In the genomic region with DNA sequence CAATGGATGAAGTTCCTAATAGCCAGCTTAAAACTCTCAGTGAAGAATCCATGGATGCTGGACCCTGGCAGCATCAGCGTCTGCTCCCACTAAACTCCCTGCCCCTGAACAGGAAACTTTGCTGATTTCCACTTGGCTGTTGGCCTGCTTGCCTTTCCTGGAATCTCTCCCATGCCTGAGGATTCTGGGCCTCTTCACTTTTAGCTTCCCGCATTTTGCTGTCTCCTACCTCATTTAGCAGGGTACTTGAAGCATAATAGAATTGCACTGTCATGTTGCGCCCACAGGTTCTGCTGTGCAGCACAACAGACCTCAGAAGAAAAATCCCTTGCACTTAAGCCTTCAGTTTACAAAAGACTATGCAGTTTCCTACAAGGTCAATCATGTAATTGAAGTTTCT, we compare ENCODE assay signal across 21 cellular contexts.
"Had no signal": no experiment of that assay in that cellular context is flagged by ENCODE, and none has a peak within 500 bp of the region (broad histone marks: within the 10 kb centered on the region; RNA-seq: fewer than 3 reads in every experiment).

No MANE protein-coding gene starts in this region.

- H3K27ac ChIP-seq: ovary, psoas muscle, right atrium auricular region, spleen, suprapubic skin, tibial artery had no signal

- H3K9me3 ChIP-seq: ovary, psoas muscle, right atrium auricular region, spleen, suprapubic skin, tibial artery had no signal

- H3K27me3 ChIP-seq: ovary, right atrium auricular region, spleen, suprapubic skin, tibial artery had no signal

- H3K4me1 Mint-ChIP-seq: activated CD4-positive, alpha-beta T cell treated with anti-CD3 and anti-CD28 coated beads for 36 hours; activated CD8-positive, alpha-beta memory T cell treated with anti-CD3 and anti-CD28 coated beads, Interleukin-2, amount 10 ng/mL, durations not matched to agents 7 days and 5 days; central memory CD8-positive, alpha-beta T cell had no signal

- H3K9me3 Mint-ChIP-seq: activated naive CD4-positive, alpha-beta T cell treated with anti-CD3 and anti-CD28 coated beads, Interleukin-2, amount 50 U/mL, for 72 hours; central memory CD8-positive, alpha-beta T cell had no signal

- H3K4me3 Mint-ChIP-seq: activated CD4-positive, alpha-beta T cell treated with anti-CD3 and anti-CD28 coated beads for 36 hours; activated CD8-positive, alpha-beta memory T cell treated with anti-CD3 and anti-CD28 coated beads, Interleukin-2, amount 10 ng/mL, durations not matched to agents 7 days and 5 days; activated CD8-positive, alpha-beta T cell treated with anti-CD3 and anti-CD28 coated beads, Interleukin-2, amount 10 ng/mL, durations not matched to agents 7 days and 5 days; central memory CD8-positive, alpha-beta T cell had no signal

- H3K4me3 ChIP-seq: ovary, psoas muscle, right atrium auricular region, spleen, suprapubic skin, tibial artery had no signal

- ATAC-seq: activated CD4-positive, alpha-beta T cell treated with anti-CD3 and anti-CD28 coated beads for 36 hours; activated CD8-positive, alpha-beta memory T cell treated with anti-CD3 and anti-CD28 coated beads, Interleukin-2, amount 10 ng/mL, durations not matched to agents 7 days and 5 days; activated CD8-positive, alpha-beta T cell treated with anti-CD3 and anti-CD28 coated beads, Interleukin-2, amount 10 ng/mL, durations not matched to agents 7 days and 5 days; activated naive CD4-positive, alpha-beta T cell treated with anti-CD3 and anti-CD28 coated beads, Interleukin-2, amount 50 U/mL, for 72 hours; esophagus mucosa; left ventricle myocardium superior; psoas muscle had no signal

- DNase-seq: activated CD4-positive, alpha-beta T cell treated with anti-CD3 and anti-CD28 coated beads for 36 hours; activated CD4-positive, CD25-positive, alpha-beta regulatory T cell; activated CD8-positive, alpha-beta memory T cell treated with anti-CD3 and anti-CD28 coated beads, Interleukin-2, amount 10 ng/mL, durations not matched to agents 7 days and 5 days; activated CD8-positive, alpha-beta T cell treated with anti-CD3 and anti-CD28 coated beads, Interleukin-2, amount 10 ng/mL, durations not matched to agents 7 days and 5 days; activated naive CD4-positive, alpha-beta T cell; activated T-cell treated with anti-CD3 and anti-CD28 coated beads, Interleukin-2, amount 50 U/mL, for 48 hours; effector CD8-positive, alpha-beta T cell; foreskin melanocyte; islet precursor cell; left ventricle myocardium superior; mammary epithelial cell; ovary; psoas muscle; spleen; stimulated activated naive CD4-positive, alpha-beta T cell; tibial artery had no signal

- H3K27me3 Mint-ChIP-seq: activated CD4-positive, alpha-beta T cell treated with anti-CD3 and anti-CD28 coated beads for 36 hours; activated CD8-positive, alpha-beta memory T cell treated with anti-CD3 and anti-CD28 coated beads, Interleukin-2, amount 10 ng/mL, durations not matched to agents 7 days and 5 days; central memory CD8-positive, alpha-beta T cell had no signal

- H3K36me3 ChIP-seq: ovary had no signal

- H3K4me1 ChIP-seq: psoas muscle, right atrium auricular region, spleen, suprapubic skin, tibial artery had no signal

- H3K27ac Mint-ChIP-seq: activated CD4-positive, alpha-beta T cell treated with anti-CD3 and anti-CD28 coated beads for 36 hours; activated CD8-positive, alpha-beta memory T cell treated with anti-CD3 and anti-CD28 coated beads, Interleukin-2, amount 10 ng/mL, durations not matched to agents 7 days and 5 days; activated CD8-positive, alpha-beta T cell treated with anti-CD3 and anti-CD28 coated beads, Interleukin-2, amount 10 ng/mL, durations not matched to agents 7 days and 5 days; activated naive CD4-positive, alpha-beta T cell treated with anti-CD3 and anti-CD28 coated beads, Interleukin-2, amount 50 U/mL, for 72 hours had no signal
